ENCODE assay signal across 1 cellular context in genomic region chr3:112013058-112013783, GRCh38.
TF ChIP-seq lines count a peak whose summit lies in the region.

No MANE protein-coding gene starts in this region.

TF ChIP-seq in HepG2, 621 proteins besides CTCF, POLR2A, EP300 and RAD21 (continues in another document):
- no peak for TF ChIP-seq ZNF230 (CRISPR knock-in tag; IDR thresholded peaks at IDR 0.05)
- no peak for TF ChIP-seq ZNF142 (CRISPR knock-in tag; IDR thresholded peaks at IDR 0.05)
- TF ChIP-seq THAP8 (CRISPR knock-in tag; IDR thresholded peaks at IDR 0.05; ENCODE audit: borderline replicate concordance), result no peak
- no peak for TF ChIP-seq ZFP36L1 (CRISPR knock-in tag; IDR thresholded peaks at IDR 0.05)
- TF ChIP-seq DMTF1 (CRISPR knock-in tag; IDR thresholded peaks at IDR 0.05), result no peak
- no peak for TF ChIP-seq KLF6 (CRISPR knock-in tag; IDR thresholded peaks at IDR 0.05)
- TF ChIP-seq ZNF143 (CRISPR knock-in tag; IDR thresholded peaks at IDR 0.05), result no peak
- TF ChIP-seq ZNF224 (CRISPR knock-in tag; IDR thresholded peaks at IDR 0.05), result no peak
- TF ChIP-seq, protein P1, sequence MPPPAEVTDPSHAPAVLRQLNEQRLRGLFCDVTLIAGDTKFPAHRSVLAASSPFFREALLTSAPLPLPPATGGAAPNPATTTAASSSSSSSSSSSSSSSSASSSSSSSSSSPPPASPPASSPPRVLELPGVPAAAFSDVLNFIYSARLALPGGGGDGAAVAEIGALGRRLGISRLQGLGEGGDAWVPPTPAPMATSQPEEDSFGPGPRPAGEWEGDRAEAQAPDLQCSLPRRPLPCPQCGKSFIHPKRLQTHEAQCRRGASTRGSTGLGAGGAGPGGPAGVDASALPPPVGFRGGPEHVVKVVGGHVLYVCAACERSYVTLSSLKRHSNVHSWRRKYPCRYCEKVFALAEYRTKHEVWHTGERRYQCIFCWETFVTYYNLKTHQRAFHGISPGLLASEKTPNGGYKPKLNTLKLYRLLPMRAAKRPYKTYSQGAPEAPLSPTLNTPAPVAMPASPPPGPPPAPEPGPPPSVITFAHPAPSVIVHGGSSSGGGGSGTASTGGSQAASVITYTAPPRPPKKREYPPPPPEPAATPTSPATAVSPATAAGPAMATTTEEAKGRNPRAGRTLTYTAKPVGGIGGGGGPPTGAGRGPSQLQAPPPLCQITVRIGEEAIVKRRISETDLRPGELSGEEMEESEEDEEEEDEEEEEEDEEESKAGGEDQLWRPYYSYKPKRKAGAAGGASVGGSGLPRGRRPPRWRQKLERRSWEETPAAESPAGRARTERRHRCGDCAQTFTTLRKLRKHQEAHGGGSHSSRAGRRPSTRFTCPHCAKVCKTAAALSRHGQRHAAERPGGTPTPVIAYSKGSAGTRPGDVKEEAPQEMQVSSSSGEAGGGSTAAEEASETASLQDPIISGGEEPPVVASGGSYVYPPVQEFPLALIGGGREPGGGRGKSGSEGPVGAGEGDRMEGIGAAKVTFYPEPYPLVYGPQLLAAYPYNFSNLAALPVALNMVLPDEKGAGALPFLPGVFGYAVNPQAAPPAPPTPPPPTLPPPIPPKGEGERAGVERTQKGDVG (CRISPR knock-in tag; IDR thresholded peaks at IDR 0.05; ENCODE audit: borderline replicate concordance), result no peak
- no peak for TF ChIP-seq ZNF660 (CRISPR knock-in tag; IDR thresholded peaks at IDR 0.05; ENCODE audit: borderline replicate concordance, low read depth)
- peak; percentile 33; the same call in 1 of the 2 replicates for TF ChIP-seq ZKSCAN1 (IDR thresholded peaks at IDR 0.05; ENCODE audit: low read length)
- TF ChIP-seq, protein P2, sequence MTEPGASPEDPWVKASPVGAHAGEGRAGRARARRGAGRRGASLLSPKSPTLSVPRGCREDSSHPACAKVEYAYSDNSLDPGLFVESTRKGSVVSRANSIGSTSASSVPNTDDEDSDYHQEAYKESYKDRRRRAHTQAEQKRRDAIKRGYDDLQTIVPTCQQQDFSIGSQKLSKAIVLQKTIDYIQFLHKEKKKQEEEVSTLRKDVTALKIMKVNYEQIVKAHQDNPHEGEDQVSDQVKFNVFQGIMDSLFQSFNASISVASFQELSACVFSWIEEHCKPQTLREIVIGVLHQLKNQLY (CRISPR knock-in tag; IDR thresholded peaks at IDR 0.05), result no peak
- TF ChIP-seq ERF (CRISPR knock-in tag; IDR thresholded peaks at IDR 0.05), result no peak
- no peak for TF ChIP-seq ZNF7 (CRISPR knock-in tag; IDR thresholded peaks at IDR 0.05)
- TF ChIP-seq ZNF747 (CRISPR knock-in tag; IDR thresholded peaks at IDR 0.05; ENCODE audit: borderline replicate concordance), result no peak
- no peak for TF ChIP-seq ZBTB39 (CRISPR knock-in tag; IDR thresholded peaks at IDR 0.05)
- peak; percentile 79 for TF ChIP-seq STAG1 (CRISPR knock-in tag; IDR thresholded peaks at IDR 0.05)
- TF ChIP-seq, protein P3, sequence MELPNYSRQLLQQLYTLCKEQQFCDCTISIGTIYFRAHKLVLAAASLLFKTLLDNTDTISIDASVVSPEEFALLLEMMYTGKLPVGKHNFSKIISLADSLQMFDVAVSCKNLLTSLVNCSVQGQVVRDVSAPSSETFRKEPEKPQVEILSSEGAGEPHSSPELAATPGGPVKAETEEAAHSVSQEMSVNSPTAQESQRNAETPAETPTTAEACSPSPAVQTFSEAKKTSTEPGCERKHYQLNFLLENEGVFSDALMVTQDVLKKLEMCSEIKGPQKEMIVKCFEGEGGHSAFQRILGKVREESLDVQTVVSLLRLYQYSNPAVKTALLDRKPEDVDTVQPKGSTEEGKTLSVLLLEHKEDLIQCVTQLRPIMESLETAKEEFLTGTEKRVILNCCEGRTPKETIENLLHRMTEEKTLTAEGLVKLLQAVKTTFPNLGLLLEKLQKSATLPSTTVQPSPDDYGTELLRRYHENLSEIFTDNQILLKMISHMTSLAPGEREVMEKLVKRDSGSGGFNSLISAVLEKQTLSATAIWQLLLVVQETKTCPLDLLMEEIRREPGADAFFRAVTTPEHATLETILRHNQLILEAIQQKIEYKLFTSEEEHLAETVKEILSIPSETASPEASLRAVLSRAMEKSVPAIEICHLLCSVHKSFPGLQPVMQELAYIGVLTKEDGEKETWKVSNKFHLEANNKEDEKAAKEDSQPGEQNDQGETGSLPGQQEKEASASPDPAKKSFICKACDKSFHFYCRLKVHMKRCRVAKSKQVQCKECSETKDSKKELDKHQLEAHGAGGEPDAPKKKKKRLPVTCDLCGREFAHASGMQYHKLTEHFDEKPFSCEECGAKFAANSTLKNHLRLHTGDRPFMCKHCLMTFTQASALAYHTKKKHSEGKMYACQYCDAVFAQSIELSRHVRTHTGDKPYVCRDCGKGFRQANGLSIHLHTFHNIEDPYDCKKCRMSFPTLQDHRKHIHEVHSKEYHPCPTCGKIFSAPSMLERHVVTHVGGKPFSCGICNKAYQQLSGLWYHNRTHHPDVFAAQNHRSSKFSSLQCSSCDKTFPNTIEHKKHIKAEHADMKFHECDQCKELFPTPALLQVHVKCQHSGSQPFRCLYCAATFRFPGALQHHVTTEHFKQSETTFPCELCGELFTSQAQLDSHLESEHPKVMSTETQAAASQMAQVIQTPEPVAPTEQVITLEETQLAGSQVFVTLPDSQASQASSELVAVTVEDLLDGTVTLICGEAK (IDR thresholded peaks at IDR 0.05), result no peak
- TF ChIP-seq, protein P3 (CRISPR knock-in tag; IDR thresholded peaks at IDR 0.05), result no peak
- no peak for TF ChIP-seq NR2C2 (CRISPR knock-in tag; IDR thresholded peaks at IDR 0.05; ENCODE audit: borderline replicate concordance)
- peak; percentile 66; the same call in 1 of the 2 replicates for TF ChIP-seq KDM2A (CRISPR knock-in tag; IDR thresholded peaks at IDR 0.05; ENCODE audit: borderline replicate concordance, low read depth)
- TF ChIP-seq, protein P4, sequence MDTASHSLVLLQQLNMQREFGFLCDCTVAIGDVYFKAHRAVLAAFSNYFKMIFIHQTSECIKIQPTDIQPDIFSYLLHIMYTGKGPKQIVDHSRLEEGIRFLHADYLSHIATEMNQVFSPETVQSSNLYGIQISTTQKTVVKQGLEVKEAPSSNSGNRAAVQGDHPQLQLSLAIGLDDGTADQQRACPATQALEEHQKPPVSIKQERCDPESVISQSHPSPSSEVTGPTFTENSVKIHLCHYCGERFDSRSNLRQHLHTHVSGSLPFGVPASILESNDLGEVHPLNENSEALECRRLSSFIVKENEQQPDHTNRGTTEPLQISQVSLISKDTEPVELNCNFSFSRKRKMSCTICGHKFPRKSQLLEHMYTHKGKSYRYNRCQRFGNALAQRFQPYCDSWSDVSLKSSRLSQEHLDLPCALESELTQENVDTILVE (CRISPR knock-in tag; IDR thresholded peaks at IDR 0.05), result no peak
- no peak for TF ChIP-seq ZNF724P (CRISPR knock-in tag; IDR thresholded peaks at IDR 0.05; ENCODE audit: borderline replicate concordance)
- no peak for TF ChIP-seq MTF1 (CRISPR knock-in tag; IDR thresholded peaks at IDR 0.05)
- TF ChIP-seq IRF2 (CRISPR knock-in tag; IDR thresholded peaks at IDR 0.05), result no peak
- TF ChIP-seq ZNF275 (CRISPR knock-in tag; IDR thresholded peaks at IDR 0.05; ENCODE audit: borderline replicate concordance), result no peak
